ENCODE assay signal across 14 cellular contexts in genomic region chr13:110109140-110109783, GRCh38.
A peak's percentile ranks its signal among the peaks of the same experiment; 100 is the strongest.
DNase-seq lines count a peak whose midpoint lies in the region; ATAC-seq and TF ChIP-seq lines count a peak whose summit lies in the region.
"Had no signal": no experiment of that assay in that cellular context is flagged by ENCODE, and none has a peak within 500 bp of the region (broad histone marks: within the 10 kb centered on the region; RNA-seq: fewer than 3 reads in every experiment).

No MANE protein-coding gene starts in this region.

- no peaks in the 10 kb centered on the region for H3K36me3 Mint-ChIP-seq in glutamatergic neuron (ENCODE audit: unreplicated experiment)
- H3K36me3 Mint-ChIP-seq: activated naive CD8-positive, alpha-beta T cell had no signal

- peak overlapping the region; percentile 60 for H3K9ac ChIP-seq in skeletal muscle satellite cell (ENCODE audit: low read depth, low read length)

- DNase-seq in H7 (peak; percentile 50), glutamatergic neuron (no peak), NCI-H1436 (lab: John Stamatoyannopoulos, UW) (no peak), posterior vena cava (ENCODE audit: low spot score) (no peak), C1 segment of cervical spinal cord (lab: John Stamatoyannopoulos, UW) (no peak)
- no peak for DNase-seq in activated CD4-positive, CD25-positive, alpha-beta regulatory T cell treated with anti-CD3 and anti-CD28 coated beads, Interleukin-2, amount 50 U/mL, for 72 hours
- DNase-seq: activated CD8-positive, alpha-beta memory T cell treated with anti-CD3 and anti-CD28 coated beads, Interleukin-2, amount 50 U/mL, for 4 hours; NCI-H2171 had no signal

- H3K4me3 Mint-ChIP-seq in glutamatergic neuron (ENCODE audit: unreplicated experiment): no peak overlapping the region
- H3K4me3 Mint-ChIP-seq: activated naive CD8-positive, alpha-beta T cell had no signal

- H3K4me2 ChIP-seq in skeletal muscle satellite cell (ENCODE audit: low read length): peak overlapping the region; percentile 78

- ATAC-seq in SK-N-SH treated with all-trans-retinoic acid at 6 μM for 48 hours: peak; percentile 16

- no peaks in the 10 kb centered on the region for H3K9me3 ChIP-seq in skeletal muscle satellite cell (replicated peaks; ENCODE audit: low read length)
- H3K9me3 ChIP-seq: BE2C, lower lobe of right lung, testis had no signal

- peaks cover 4% of the 10 kb centered on the region for H3K4me1 Mint-ChIP-seq in glutamatergic neuron (ENCODE audit: low read depth, unreplicated experiment)

- H3K27me3 Mint-ChIP-seq in glutamatergic neuron (ENCODE audit: unreplicated experiment): peaks cover 3% of the 10 kb centered on the region
- H3K27me3 Mint-ChIP-seq: activated naive CD8-positive, alpha-beta T cell had no signal

- H3K27me3 ChIP-seq in H7 (ENCODE audit: control insufficient read depth, insufficient read depth, low read length): no peaks in the 10 kb centered on the region
- H3K27me3 ChIP-seq in skeletal muscle satellite cell (ENCODE audit: control insufficient read depth, insufficient read depth, low read length): no peaks in the 10 kb centered on the region
- H3K27me3 ChIP-seq: testis had no signal

- H3K27ac Mint-ChIP-seq in glutamatergic neuron (ENCODE audit: unreplicated experiment): no peak overlapping the region
- H3K27ac Mint-ChIP-seq: activated naive CD8-positive, alpha-beta T cell had no signal

- intact Hi-C loops in posterior vena cava (cut with DNase I): loop anchor here (5.0 to 10.0 kb wide), 4 partner anchors 322 to 1162 kb away; partner anchors contain the start of gene IRS2 (in 1 of the 2)

- H3K4me3 ChIP-seq in H7 (ENCODE audit: insufficient read depth, low read depth, low read length) (no peak overlapping the region), skeletal muscle satellite cell (ENCODE audit: low read length) (peak overlapping the region; percentile 45)
- H3K4me3 ChIP-seq: lower lobe of right lung, testis had no signal

- H3K36me3 ChIP-seq in H7 (replicated peaks; ENCODE audit: control insufficient read depth, insufficient read depth, low read length): no peaks in the 10 kb centered on the region
- H3K36me3 ChIP-seq in skeletal muscle satellite cell (ENCODE audit: insufficient read depth, low read length): no peaks in the 10 kb centered on the region
- H3K36me3 ChIP-seq: BE2C, lower lobe of right lung had no signal

- peaks cover 41% of the 10 kb centered on the region for H3K4me1 ChIP-seq in skeletal muscle satellite cell (ENCODE audit: control insufficient read depth, insufficient read depth, low read length)
- H3K4me1 ChIP-seq: BE2C, testis had no signal

- peak; percentile 1 for TF ChIP-seq CTCF in glutamatergic neuron (IDR thresholded peaks at IDR 0.05; ENCODE audit: partially characterized antibody, unreplicated experiment)

- peaks cover 1% of the 10 kb centered on the region for H3K9me3 Mint-ChIP-seq in glutamatergic neuron (ENCODE audit: unreplicated experiment)

TF ChIP-seq in SK-N-SH treated with all-trans-retinoic acid at 6 μM for 48 hours, 23 proteins besides CTCF, POLR2A, EP300 and RAD21:
- TF ChIP-seq PPARA (CRISPR knock-in tag; IDR thresholded peaks at IDR 0.05; ENCODE audit: borderline replicate concordance): no peak
- TF ChIP-seq CSRNP3 (CRISPR knock-in tag; IDR thresholded peaks at IDR 0.05): no peak
- TF ChIP-seq RARB (CRISPR knock-in tag; IDR thresholded peaks at IDR 0.05): no peak
- TF ChIP-seq CREB5 (CRISPR knock-in tag; IDR thresholded peaks at IDR 0.05; ENCODE audit: low read depth): no peak
- TF ChIP-seq TSHZ2 (CRISPR knock-in tag; IDR thresholded peaks at IDR 0.05): no peak
- TF ChIP-seq OSR1 (CRISPR knock-in tag; IDR thresholded peaks at IDR 0.05): no peak
- no peak for TF ChIP-seq CSDC2 (CRISPR knock-in tag; IDR thresholded peaks at IDR 0.05)
- TF ChIP-seq BACH2 (CRISPR knock-in tag; IDR thresholded peaks at IDR 0.05; ENCODE audit: borderline replicate concordance): no peak
- TF ChIP-seq PATZ1 (CRISPR knock-in tag; IDR thresholded peaks at IDR 0.05; ENCODE audit: borderline replicate concordance): no peak
- no peak for TF ChIP-seq ZFP30 (CRISPR knock-in tag; IDR thresholded peaks at IDR 0.05)
- no peak for TF ChIP-seq ZFP3 (CRISPR knock-in tag; IDR thresholded peaks at IDR 0.05)
- TF ChIP-seq ZNF70 (CRISPR knock-in tag; IDR thresholded peaks at IDR 0.05): no peak
- TF ChIP-seq ZNF8 (CRISPR knock-in tag; IDR thresholded peaks at IDR 0.05): no peak
- TF ChIP-seq TCF4 (CRISPR knock-in tag; IDR thresholded peaks at IDR 0.05; ENCODE audit: borderline replicate concordance): no peak
- no peak for TF ChIP-seq ZC3H10 (CRISPR knock-in tag; IDR thresholded peaks at IDR 0.05)
- TF ChIP-seq ZNF565 (CRISPR knock-in tag; conservative IDR thresholded peaks at IDR 0.05; ENCODE audit: low read depth): no peak
